Comparison of ENCODE assay signal across 8 cellular contexts in the genomic region with DNA sequence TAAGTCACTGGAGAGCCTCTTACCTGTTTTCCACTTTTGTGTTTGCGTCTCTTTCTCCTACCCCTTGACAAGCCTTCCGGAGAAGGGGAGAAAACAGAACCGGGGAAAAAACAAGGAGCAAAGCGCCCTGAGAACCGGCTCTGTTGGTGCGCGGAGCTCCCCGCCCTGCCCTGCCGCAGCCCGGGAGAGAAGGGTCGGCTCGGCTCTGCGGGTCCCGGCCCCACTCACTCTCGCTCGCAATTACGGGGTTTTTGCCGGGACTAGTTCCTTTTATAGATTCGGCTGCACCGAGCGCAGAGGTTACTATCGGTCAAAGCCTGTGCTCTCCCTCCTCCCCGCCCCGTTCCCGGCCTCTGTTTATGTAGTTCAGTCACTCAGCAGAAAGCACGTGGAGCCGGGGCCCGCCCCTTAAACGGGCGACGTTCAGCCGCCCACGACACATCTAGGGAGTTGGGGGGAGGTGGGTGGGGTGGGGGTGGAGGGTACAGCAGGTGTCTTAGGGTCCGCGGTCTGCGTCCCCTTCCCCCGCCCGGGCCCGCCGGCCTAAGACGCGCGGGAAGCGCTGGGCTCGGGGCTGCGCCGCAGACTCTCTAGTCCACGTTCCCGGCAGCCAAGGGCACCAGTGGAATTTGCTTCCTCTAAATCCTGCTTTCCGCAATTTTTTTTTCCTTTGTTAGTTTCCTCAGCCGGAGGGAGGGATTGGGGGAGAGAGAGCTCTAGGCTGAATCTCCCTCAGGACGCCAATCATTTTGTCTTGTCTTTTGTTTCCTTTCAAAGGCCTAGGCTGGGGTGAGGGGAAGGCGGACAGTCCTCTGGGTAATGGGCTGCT. TPM values are rescaled to one million over a fixed set of nuclear protein-coding genes. Genes with fewer than 3 reads are reported as not detected.
DNase-seq lines count a peak whose midpoint lies in the region; ATAC-seq, FAIRE-seq and TF ChIP-seq lines count a peak whose summit lies in the region.

A gene with protein sequence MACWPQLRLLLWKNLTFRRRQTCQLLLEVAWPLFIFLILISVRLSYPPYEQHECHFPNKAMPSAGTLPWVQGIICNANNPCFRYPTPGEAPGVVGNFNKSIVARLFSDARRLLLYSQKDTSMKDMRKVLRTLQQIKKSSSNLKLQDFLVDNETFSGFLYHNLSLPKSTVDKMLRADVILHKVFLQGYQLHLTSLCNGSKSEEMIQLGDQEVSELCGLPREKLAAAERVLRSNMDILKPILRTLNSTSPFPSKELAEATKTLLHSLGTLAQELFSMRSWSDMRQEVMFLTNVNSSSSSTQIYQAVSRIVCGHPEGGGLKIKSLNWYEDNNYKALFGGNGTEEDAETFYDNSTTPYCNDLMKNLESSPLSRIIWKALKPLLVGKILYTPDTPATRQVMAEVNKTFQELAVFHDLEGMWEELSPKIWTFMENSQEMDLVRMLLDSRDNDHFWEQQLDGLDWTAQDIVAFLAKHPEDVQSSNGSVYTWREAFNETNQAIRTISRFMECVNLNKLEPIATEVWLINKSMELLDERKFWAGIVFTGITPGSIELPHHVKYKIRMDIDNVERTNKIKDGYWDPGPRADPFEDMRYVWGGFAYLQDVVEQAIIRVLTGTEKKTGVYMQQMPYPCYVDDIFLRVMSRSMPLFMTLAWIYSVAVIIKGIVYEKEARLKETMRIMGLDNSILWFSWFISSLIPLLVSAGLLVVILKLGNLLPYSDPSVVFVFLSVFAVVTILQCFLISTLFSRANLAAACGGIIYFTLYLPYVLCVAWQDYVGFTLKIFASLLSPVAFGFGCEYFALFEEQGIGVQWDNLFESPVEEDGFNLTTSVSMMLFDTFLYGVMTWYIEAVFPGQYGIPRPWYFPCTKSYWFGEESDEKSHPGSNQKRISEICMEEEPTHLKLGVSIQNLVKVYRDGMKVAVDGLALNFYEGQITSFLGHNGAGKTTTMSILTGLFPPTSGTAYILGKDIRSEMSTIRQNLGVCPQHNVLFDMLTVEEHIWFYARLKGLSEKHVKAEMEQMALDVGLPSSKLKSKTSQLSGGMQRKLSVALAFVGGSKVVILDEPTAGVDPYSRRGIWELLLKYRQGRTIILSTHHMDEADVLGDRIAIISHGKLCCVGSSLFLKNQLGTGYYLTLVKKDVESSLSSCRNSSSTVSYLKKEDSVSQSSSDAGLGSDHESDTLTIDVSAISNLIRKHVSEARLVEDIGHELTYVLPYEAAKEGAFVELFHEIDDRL (N-terminal part only) (minus strand): TSS at position 244 of the 829 bp plus-strand sequence. CDS start 24,476 bp downstream, outside the sequence.

- peak; percentile 58 for FAIRE-seq in islet of Langerhans (lab: Jason Lieb, UNC)

- peak within 1 kb of the TSS; percentile 54 to 90 (median 83) for H3K27ac ChIP-seq in spleen

- peaks cover 0 to 18% (median 0%) of the 10 kb centered on the region in 7 donors for H3K27me3 ChIP-seq in spleen (replicated peaks in 1 of 7)

- H3K4me3 ChIP-seq in spleen: peak within 1 kb of the TSS; percentile 55 to 87 (median 74)

- peak in 13 of 14 donors; percentile 42 to 90 (median 72) for DNase-seq in C1 segment of cervical spinal cord (lab: John Stamatoyannopoulos, UW)
- DNase-seq in NCI-H1694 treated with DMSO at 0.1 percent for 48 hours (lab: John Stamatoyannopoulos, UW): peak; percentile 37
- peak; percentile 56 to 71 for DNase-seq in activated CD4-positive, alpha-beta T cell treated with anti-CD3 and anti-CD28 coated beads for 24 hours (ENCODE audit: low read depth in 2 of 2)
- peak; percentile 64 for DNase-seq in cerebellum (ENCODE audit: low spot score)
- DNase-seq in spleen: peak; percentile 96

- no peak for TF ChIP-seq CTCF in spleen (IDR thresholded peaks at IDR 0.05 in 8 of 11, conservative IDR thresholded peaks at IDR 0.05 in 3 of 11)

- 7 to 14% (median 8%) methylated on average over 50 to 53 of the region's 53 CpGs for WGBS in spleen, 5 donors

- no peaks in the 10 kb centered on the region for H3K36me3 ChIP-seq in spleen

- H3K4me1 ChIP-seq in spleen: peaks cover 4 to 63% (median 44%) of the 10 kb centered on the region in 6 donors

- ATAC-seq in GM21723 (IDR thresholded peaks at IDR 0.05; ENCODE audit: unreplicated experiment) (peak; percentile 50), GM19463 (IDR thresholded peaks at IDR 0.05; ENCODE audit: unreplicated experiment) (no peak)

- TF ChIP-seq POLR2A in spleen (IDR thresholded peaks at IDR 0.05): peak in 2 of 3 donors; percentile 18 to 66

- no peaks in the 10 kb centered on the region for H3K9me3 ChIP-seq in spleen

- intact Hi-C loops in spleen (cut with DNase I; ENCODE audit: low total_unique reads): loop anchor here (10.0 kb wide), 3 partner anchors 63 to 317 kb away; partner anchors contain the start of gene SLC44A1

RNA-seq across cellular contexts. Expression of the gene that starts here (rescaled TPM):
- total RNA-seq in cerebellum: 19.1 TPM
- 10 to 100 TPM; 55.0 to 78.4 (median 68.3) TPM for total RNA-seq in spleen
- 1 to 10 TPM; 4.5 to 5.0 (median 4.7) TPM for polyA plus RNA-seq in spleen

Comparison
In these comparisons a context has a peak if more than half of its experiments do, and no peak if none do; other contexts are left out.
1. DNase-seq: peak in every context shown above with its lines; median percentile 96 in spleen; 72 in C1 segment of cervical spinal cord; 64 in cerebellum; 64 in activated CD4-positive, alpha-beta T cell treated with anti-CD3 and anti-CD28 coated beads for 24 hours; 37 in NCI-H1694 treated with DMSO at 0.1 percent for 48 hours.